Comparison of ENCODE assay signal across 12 cellular contexts in genomic region chr4:85166318-85166717, GRCh38.
"Had no signal": no experiment of that assay in that cellular context is flagged by ENCODE, and none has a peak within 500 bp of the region (broad histone marks: within the 10 kb centered on the region; RNA-seq: fewer than 3 reads in every experiment).

No MANE protein-coding gene starts in this region.

- ATAC-seq: foreskin keratinocyte, left ventricle myocardium superior had no signal

- H3K36me3 ChIP-seq: tibial artery had no signal

- H3K9me3 ChIP-seq: tibial artery had no signal

- H3K4me1 ChIP-seq: parathyroid adenoma, tibial artery had no signal

- H3K27me3 ChIP-seq: tibial artery had no signal

- H3K27ac ChIP-seq: coronary artery, foreskin keratinocyte, parathyroid adenoma, skin epidermis, tibial artery had no signal

- H3K4me3 ChIP-seq: coronary artery, skin epidermis, tibial artery had no signal

- DNase-seq: activated effector memory CD4-positive, alpha-beta T cell treated with Interleukin-2 at 50 U/mL for 16 hours; activated T-cell treated with anti-CD3 and anti-CD28 coated beads, Interleukin-2, amount 50 U/mL, for 24 hours; caudate nucleus; effector CD4-positive, alpha-beta T cell; foreskin keratinocyte; left ventricle myocardium superior; naive B cell; T-helper 2 cell; tibial artery had no signal
